ENCODE assay signal across 26 cellular contexts in genomic region chr16:8846401-8846932, GRCh38. TPM values are rescaled to one million over a fixed set of nuclear protein-coding genes. Genes with fewer than 3 reads are reported as not detected.
"Had no signal": no experiment of that assay in that cellular context is flagged by ENCODE, and none has a peak within 500 bp of the region (broad histone marks: within the 10 kb centered on the region; RNA-seq: fewer than 3 reads in every experiment).

No MANE protein-coding gene starts in this region.

- H3K36me3 Mint-ChIP-seq: natural killer cell had no signal

- DNase-seq: activated CD4-positive, alpha-beta T cell treated with anti-CD3 and anti-CD28 coated beads for 36 hours; activated CD8-positive, alpha-beta T cell treated with anti-CD3 and anti-CD28 coated beads for 36 hours; activated effector memory CD4-positive, alpha-beta T cell treated with Interleukin-2 at 50 U/mL for 16 hours; activated naive CD4-positive, alpha-beta T cell treated with anti-CD3 and anti-CD28 coated beads, Interleukin-2, amount 50 U/mL, for 16 hours; activated T-cell treated with anti-CD3 and anti-CD28 coated beads, Interleukin-2, amount 50 U/mL, for 4 hours; foreskin keratinocyte; glutamatergic neuron; hippocampal formation; islet precursor cell; left colon; lower lobe of right lung; natural killer cell; stimulated activated CD4-positive, alpha-beta T cell treated with anti-CD3 and anti-CD28 coated beads, Interleukin-4, amount 100 ng/mL, for 4 hours; upper lobe of left lung had no signal

- ATAC-seq: activated CD4-positive, alpha-beta T cell treated with anti-CD3 and anti-CD28 coated beads for 36 hours; activated CD8-positive, alpha-beta T cell treated with anti-CD3 and anti-CD28 coated beads for 36 hours; activated T-cell treated with anti-CD3 and anti-CD28 coated beads, Interleukin-2, amount 50 U/mL, for 4 hours; foreskin keratinocyte; left colon; lower lobe of right lung; natural killer cell; stimulated activated memory B cell treated with anti-CD40 and anti-IgM and Interleukin-4, amounts not matched to agents 10 μg/mL and 1 μg/mL and 100 μg/mL, for 72 hours had no signal

- H3K9me3 Mint-ChIP-seq: activated CD8-positive, alpha-beta T cell treated with anti-CD3 and anti-CD28 coated beads for 36 hours; activated T-cell treated with anti-CD3 and anti-CD28 coated beads, Interleukin-2, amount 50 U/mL, for 4 hours; natural killer cell; stimulated activated memory B cell treated with anti-CD40 and anti-IgM and Interleukin-4, amounts not matched to agents 10 μg/mL and 1 μg/mL and 100 μg/mL, for 72 hours; T-helper 1 cell treated with Interleukin-12 subunit alpha and Interleukin-12 subunit beta and Interleukin-4 antibody, amounts not matched to agents 30 μg/mL and 1 μg/mL, for 36 hours had no signal

- H3K27ac Mint-ChIP-seq: activated CD4-positive, alpha-beta T cell treated with anti-CD3 and anti-CD28 coated beads for 36 hours; activated CD8-positive, alpha-beta T cell treated with anti-CD3 and anti-CD28 coated beads for 36 hours; natural killer cell; stimulated activated memory B cell treated with anti-CD40 and anti-IgM and Interleukin-4, amounts not matched to agents 10 μg/mL and 1 μg/mL and 100 μg/mL, for 72 hours; T-helper 1 cell treated with Interleukin-12 subunit alpha and Interleukin-12 subunit beta and Interleukin-4 antibody, amounts not matched to agents 30 μg/mL and 1 μg/mL, for 36 hours had no signal

- H3K79me2 ChIP-seq: parathyroid adenoma had no signal

- H3K27me3 ChIP-seq: ascending aorta, dorsolateral prefrontal cortex, foreskin keratinocyte, upper lobe of left lung had no signal

- H3K9ac ChIP-seq: parathyroid adenoma had no signal

- H3K4me3 Mint-ChIP-seq: activated CD4-positive, alpha-beta T cell treated with anti-CD3 and anti-CD28 coated beads for 36 hours; activated CD8-positive, alpha-beta T cell treated with anti-CD3 and anti-CD28 coated beads for 36 hours; activated T-cell treated with anti-CD3 and anti-CD28 coated beads, Interleukin-2, amount 50 U/mL, for 4 hours; natural killer cell; stimulated activated memory B cell treated with anti-CD40 and anti-IgM and Interleukin-4, amounts not matched to agents 10 μg/mL and 1 μg/mL and 100 μg/mL, for 72 hours; T-helper 1 cell treated with Interleukin-12 subunit alpha and Interleukin-12 subunit beta and Interleukin-4 antibody, amounts not matched to agents 30 μg/mL and 1 μg/mL, for 36 hours had no signal

- H3K4me3 ChIP-seq: ascending aorta, dorsolateral prefrontal cortex, lower lobe of right lung, smooth muscle cell, thoracic aorta, upper lobe of left lung had no signal

- H3K27me3 Mint-ChIP-seq: activated CD4-positive, alpha-beta T cell treated with anti-CD3 and anti-CD28 coated beads for 36 hours; activated CD8-positive, alpha-beta T cell treated with anti-CD3 and anti-CD28 coated beads for 36 hours; stimulated activated memory B cell treated with anti-CD40 and anti-IgM and Interleukin-4, amounts not matched to agents 10 μg/mL and 1 μg/mL and 100 μg/mL, for 72 hours had no signal

- H2AFZ ChIP-seq: parathyroid adenoma had no signal

- H3K27ac ChIP-seq: ascending aorta, epithelial cell of prostate, foreskin keratinocyte, lower lobe of right lung, parathyroid adenoma, thoracic aorta had no signal

- H3K9me3 ChIP-seq: ascending aorta, lower lobe of right lung, thoracic aorta, upper lobe of left lung had no signal

- H3K4me2 ChIP-seq: smooth muscle cell had no signal

RNA-seq across cellular contexts. Expression of gene LITAFD, which starts 35.7 kb away (rescaled TPM):
- total RNA-seq: activated CD4-positive, alpha-beta T cell treated with anti-CD3 and anti-CD28 coated beads for 36 hours; activated CD8-positive, alpha-beta T cell treated with anti-CD3 and anti-CD28 coated beads for 36 hours; activated T-cell treated with anti-CD3 and anti-CD28 coated beads, Interleukin-2, amount 50 U/mL, for 4 hours; ascending aorta; bronchial epithelial cell; fibroblast of lung; foreskin keratinocyte; left colon; lower lobe of right lung; mesenteric fat pad; sciatic nerve; smooth muscle cell; thoracic aorta; upper lobe of left lung had no signal
- polyA plus RNA-seq: fibroblast of lung, foreskin keratinocyte, smooth muscle cell had no signal
